In genomic region chr3:122993573-122993972, GRCh38 we compare ENCODE assay signal across 23 cellular contexts. TPM values are rescaled to one million over a fixed set of nuclear protein-coding genes. Genes with fewer than 3 reads are reported as not detected.
DNase-seq lines count a peak whose midpoint lies in the region; ATAC-seq and TF ChIP-seq lines count a peak whose summit lies in the region.
"Had no signal": no experiment of that assay in that cellular context is flagged by ENCODE, and none has a peak within 500 bp of the region (broad histone marks: within the 10 kb centered on the region; RNA-seq: fewer than 3 reads in every experiment).

No MANE protein-coding gene starts in this region.

- DNase-seq in left cardiac atrium (no peak), Right ventricle myocardium superior (no peak), SJCRH30 (peak; percentile 44 to 58), head of caudate nucleus (peak in 40 of 42 donors; percentile 20 to 90 (median 68)), psoas muscle (peak in 1 of 2 donors; percentile 52), NCI-H1436 treated with DMSO at 0.1 percent for 48 hours (lab: John Stamatoyannopoulos, UW) (no peak), NOMO-1 (lab: John Stamatoyannopoulos, UW; ENCODE audit: unreplicated experiment in 2 of 2) (no peak)
- DNase-seq: activated CD4-positive, alpha-beta T cell treated with anti-CD3 and anti-CD28 coated beads for 36 hours; activated CD8-positive, alpha-beta T cell treated with anti-CD3 and anti-CD28 coated beads, Interleukin-2, amount 10 ng/mL, durations not matched to agents 7 days and 5 days; activated naive CD8-positive, alpha-beta T cell treated with anti-CD3 and anti-CD28 coated beads for 36 hours; CD4-positive, alpha-beta T cell; central memory CD4-positive, alpha-beta T cell; esophagus squamous epithelium; foreskin melanocyte; KG1; left colon; NCI-H526; stimulated activated CD4-positive, alpha-beta T cell treated with anti-CD3 and anti-CD28 coated beads, Interleukin-2, amount 100 ng/mL, for 24 hours had no signal

- H3K27ac ChIP-seq in SJCRH30 (no peak overlapping the region), psoas muscle (no peak overlapping the region)
- H3K27ac ChIP-seq: esophagus squamous epithelium, tibial nerve had no signal

- WGBS in psoas muscle, 3 donors, result 12 to 25% (median 23%) methylated on average over 5 to 8 of the region's 8 CpGs

- H3K4me3 ChIP-seq in SJCRH30, result no peak overlapping the region
- H3K4me3 ChIP-seq in psoas muscle, result no peak overlapping the region
- H3K4me3 ChIP-seq: esophagus squamous epithelium, tibial nerve had no signal

- H3K27me3 ChIP-seq in SJCRH30 (peaks cover 7% of the 10 kb centered on the region), psoas muscle (ENCODE audit: insufficient read depth in 3 of 3, low read length in 2 of 3) (peaks cover 0 to 44% (median 5%) of the 10 kb centered on the region in 3 donors)
- H3K27me3 ChIP-seq: tibial nerve had no signal

- ATAC-seq in left cardiac atrium (peak; percentile 19 to 58), Right ventricle myocardium superior (ENCODE audit: poor library complexity) (no peak), psoas muscle (peak; percentile 5 to 26 (median 11)), HG03439 (IDR thresholded peaks at IDR 0.05; ENCODE audit: unreplicated experiment) (no peak)
- ATAC-seq: activated CD4-positive, alpha-beta T cell treated with anti-CD3 and anti-CD28 coated beads for 36 hours; activated CD8-positive, alpha-beta T cell treated with anti-CD3 and anti-CD28 coated beads, Interleukin-2, amount 10 ng/mL, durations not matched to agents 7 days and 5 days; left colon had no signal

- H3K36me3 ChIP-seq in SJCRH30 (no peaks in the 10 kb centered on the region), psoas muscle (ENCODE audit: insufficient read depth in 1 of 2, low read depth in 1 of 2) (no peaks in the 10 kb centered on the region)
- H3K36me3 ChIP-seq: esophagus squamous epithelium, tibial nerve had no signal

- TF ChIP-seq CTCF in psoas muscle (IDR thresholded peaks at IDR 0.05), result no peak

- H3K4me1 ChIP-seq in SJCRH30, result peaks cover 7% of the 10 kb centered on the region
- no peaks in the 10 kb centered on the region for H3K4me1 ChIP-seq in psoas muscle

- no peaks in the 10 kb centered on the region for H3K9me3 ChIP-seq in SJCRH30 (replicated peaks)
- no peaks in the 10 kb centered on the region for H3K9me3 ChIP-seq in psoas muscle
- H3K9me3 ChIP-seq: esophagus squamous epithelium, tibial nerve had no signal

- intact Hi-C loops in left cardiac atrium (cut with DNase I), result loop anchor here in 1 of 2 donors (5.0 kb wide), 1 partner anchor 34 kb away; the partner anchor contains the start of gene SEMA5B
- intact Hi-C loops in Right ventricle myocardium superior (cut with DNase I), result no loop called here
- intact Hi-C loops in head of caudate nucleus (cut with DNase I), result no loop called here
- intact Hi-C loops in psoas muscle (cut with DNase I), result no loop called here

RNA-seq across cellular contexts. Expression of gene SEMA5B, which starts 34.0 kb away (rescaled TPM):
- total RNA-seq in left cardiac atrium (1 to 10 TPM; 1.7 to 2.4 TPM), Right ventricle myocardium superior (2.1 TPM), psoas muscle (1 to 10 TPM in 1 of 4 donors, under 1 TPM in 3; 0.08 to 1.1 (median 0.33) TPM)
- 0.16 TPM in 1 of 2 replicates, not detected in the other for total RNA-seq in SJCRH30 (2014; rRNA removed; shearing (Covaris generic))
- polyA plus RNA-seq in psoas muscle, result under 1 TPM; 0.43 to 0.59 (median 0.48) TPM
- total RNA-seq: A172; activated CD4-positive, alpha-beta T cell treated with anti-CD3 and anti-CD28 coated beads for 36 hours; activated CD8-positive, alpha-beta T cell treated with anti-CD3 and anti-CD28 coated beads, Interleukin-2, amount 10 ng/mL, durations not matched to agents 7 days and 5 days; activated naive CD8-positive, alpha-beta T cell treated with anti-CD3 and anti-CD28 coated beads for 36 hours; H4; RPMI7951 had no signal

Comparison
In these comparisons a context has a peak if more than half of its experiments do, and no peak if none do; other contexts are left out.
1. ATAC-seq: peak in left cardiac atrium (2 of 2) and psoas muscle (4 of 4); none in Right ventricle myocardium superior (single experiment) and HG03439 (single experiment).
2. DNase-seq: peak in SJCRH30 (2 of 2) and head of caudate nucleus (40 of 42); none in left cardiac atrium (single experiment), Right ventricle myocardium superior (single experiment), NCI-H1436 treated with DMSO at 0.1 percent for 48 hours (single experiment) and NOMO-1 (0 of 2).